Comparison of ENCODE assay signal across 13 cellular contexts in the genomic region with DNA sequence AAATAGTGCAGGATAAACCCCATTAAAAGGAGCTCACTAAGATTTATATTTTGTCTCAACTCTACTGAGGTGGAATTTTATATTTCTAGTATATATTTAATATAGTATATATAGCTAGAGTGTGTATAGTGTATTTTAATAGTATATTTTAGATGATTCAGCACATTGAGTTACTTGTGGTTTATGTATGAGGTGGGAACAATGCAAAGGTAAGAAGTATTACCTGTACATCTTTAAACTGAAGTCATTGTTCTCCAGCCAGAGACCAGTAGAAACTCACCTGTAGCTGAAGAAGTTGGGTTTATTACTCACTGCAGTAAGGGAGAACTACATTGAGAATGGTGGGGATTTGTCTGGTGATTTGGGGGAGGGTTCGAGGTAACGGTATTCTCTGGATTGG. TPM values are rescaled to one million over a fixed set of nuclear protein-coding genes. Genes with fewer than 3 reads are reported as not detected.
DNase-seq lines count a peak whose midpoint lies in the region; ATAC-seq, FAIRE-seq and TF ChIP-seq lines count a peak whose summit lies in the region.
"Had no signal": no experiment of that assay in that cellular context is flagged by ENCODE, and none has a peak within 500 bp of the region (broad histone marks: within the 10 kb centered on the region; RNA-seq: fewer than 3 reads in every experiment).

No MANE protein-coding gene starts in this region.

- H3K9me3 ChIP-seq in PC-9 (ENCODE audit: insufficient read depth, low read depth) (no peaks in the 10 kb centered on the region), HepG2 (ENCODE audit: low read length) (no peaks in the 10 kb centered on the region)
- H3K9me3 ChIP-seq: BLaER1, HAP-1 had no signal

- H3K4me1 ChIP-seq in PC-9 (replicated peaks; ENCODE audit: insufficient read depth) (no peaks in the 10 kb centered on the region), HepG2 (ENCODE audit: insufficient read depth, low read length) (no peaks in the 10 kb centered on the region)
- H3K4me1 ChIP-seq: BLaER1 had no signal

- H3K9ac ChIP-seq in HepG2 (ENCODE audit: insufficient read depth, low read depth, low read length) = no peak overlapping the region
- H3K9ac ChIP-seq: BLaER1 had no signal

- in situ Hi-C loops in HepG2 (cut with HindIII; ENCODE audit: extremely low pct_ligation_motif_present, low pct_unique_long_range_greater_than_20kb) = no loop called here

- no peak overlapping the region for H3K4me3 ChIP-seq in PC-9
- no peak overlapping the region for H3K4me3 ChIP-seq in HepG2 (replicated peaks in 1 of 3; ENCODE audit: insufficient read depth in 1 of 3, low read depth in 2 of 3, low read length in 3 of 3)
- H3K4me3 ChIP-seq: BLaER1, HAP-1 had no signal

- no peaks in the 10 kb centered on the region for H3K27me3 Mint-ChIP-seq in T-helper 2 cell treated with Interferon-gamma antibody and Interleukin-4, amounts not matched to agents 5 μg/mL and 100 μg/mL, for 36 hours (ENCODE audit: low read depth)
- H3K27me3 Mint-ChIP-seq in progenitor cell of endocrine pancreas = no peaks in the 10 kb centered on the region

- TF ChIP-seq RAD21 in HepG2 (CRISPR knock-in tag; IDR thresholded peaks at IDR 0.05) = no peak

- H3F3A ChIP-seq in PC-9 (ENCODE audit: insufficient read depth, low read depth) = peaks cover 7% of the 10 kb centered on the region; the same call in 1 of the 2 replicates

- H3K27ac Mint-ChIP-seq in T-helper 2 cell treated with Interferon-gamma antibody and Interleukin-4, amounts not matched to agents 5 μg/mL and 100 μg/mL, for 36 hours = peak overlapping the region; percentile 1
- H3K27ac Mint-ChIP-seq in progenitor cell of endocrine pancreas = peak overlapping the region; percentile 49

- WGBS in HepG2 (ENCODE audit: low lambda C conversion rate) = 100% methylated on average over 2 of the region's 2 CpGs

- peaks cover 75% of the 10 kb centered on the region for H3K79me2 ChIP-seq in PC-9 (ENCODE audit: low read depth)
- peaks cover 44% of the 10 kb centered on the region for H3K79me2 ChIP-seq in HepG2 (ENCODE audit: insufficient read depth, low read length)

- H3K4me3 Mint-ChIP-seq in T-helper 2 cell treated with Interferon-gamma antibody and Interleukin-4, amounts not matched to agents 5 μg/mL and 100 μg/mL, for 36 hours = no peak overlapping the region
- H3K4me3 Mint-ChIP-seq in progenitor cell of endocrine pancreas (ENCODE audit: low read depth) = no peak overlapping the region

- TF ChIP-seq CTCF in PC-9 (conservative IDR thresholded peaks at IDR 0.05) = no peak
- TF ChIP-seq CTCF in HepG2 (CRISPR knock-in tag; IDR thresholded peaks at IDR 0.05) = no peak
- no peak for TF ChIP-seq CTCF in progenitor cell of endocrine pancreas (IDR thresholded peaks at IDR 0.05; ENCODE audit: unreplicated experiment)
- no peak for TF ChIP-seq CTCF in omental fat pad (IDR thresholded peaks at IDR 0.05)

- peaks cover 20% of the 10 kb centered on the region for H3K36me3 Mint-ChIP-seq in T-helper 2 cell treated with Interferon-gamma antibody and Interleukin-4, amounts not matched to agents 5 μg/mL and 100 μg/mL, for 36 hours (ENCODE audit: low read depth)
- H3K36me3 Mint-ChIP-seq in progenitor cell of endocrine pancreas (ENCODE audit: insufficient read depth) = peaks cover 16% of the 10 kb centered on the region

- peaks cover 21% of the 10 kb centered on the region for H3K4me1 Mint-ChIP-seq in T-helper 2 cell treated with Interferon-gamma antibody and Interleukin-4, amounts not matched to agents 5 μg/mL and 100 μg/mL, for 36 hours (ENCODE audit: low read depth)
- peaks cover 18% of the 10 kb centered on the region for H3K4me1 Mint-ChIP-seq in progenitor cell of endocrine pancreas (ENCODE audit: low read depth)

- FAIRE-seq in HepG2 (lab: Jason Lieb, UNC) = no peak

- ATAC-seq in HepG2 (no peak), omental fat pad (ENCODE audit: low FRiP score) (no peak), HG02885 (IDR thresholded peaks at IDR 0.05; ENCODE audit: poor library complexity, unreplicated experiment) (no peak)

- no peaks in the 10 kb centered on the region for H3K9me3 Mint-ChIP-seq in T-helper 2 cell treated with Interferon-gamma antibody and Interleukin-4, amounts not matched to agents 5 μg/mL and 100 μg/mL, for 36 hours
- H3K9me3 Mint-ChIP-seq in progenitor cell of endocrine pancreas (ENCODE audit: low read depth) = no peaks in the 10 kb centered on the region

- no peak for TF ChIP-seq EP300 in HepG2 (IDR thresholded peaks at IDR 0.05; ENCODE audit: low read depth in 2 of 2, low read length in 2 of 2)
- TF ChIP-seq EP300 in HepG2 (CRISPR knock-in tag; IDR thresholded peaks at IDR 0.05; ENCODE audit: borderline replicate concordance) = no peak

- H4K20me1 ChIP-seq in PC-9 (ENCODE audit: insufficient read depth) = peaks cover 20% of the 10 kb centered on the region
- peaks cover 3% of the 10 kb centered on the region for H4K20me1 ChIP-seq in HepG2 (ENCODE audit: insufficient read depth, low read length)

- CTCF ChIA-PET in PC-9 (lab: Charles Lee) (no interaction called here), HepG2 (lab: Yijun Ruan, JAX; ENCODE audit: low intra/inter-chr PET ratio, low total read pairs) (no interaction called here)

- no peaks in the 10 kb centered on the region for H3K27me3 ChIP-seq in PC-9 (ENCODE audit: insufficient read depth, low read depth)
- H3K27me3 ChIP-seq in HepG2 (ENCODE audit: control insufficient read depth in 1 of 2, insufficient read depth in 2 of 2, low read length in 2 of 2) = no peaks in the 10 kb centered on the region
- H3K27me3 ChIP-seq: BLaER1 had no signal

- peaks cover 14% of the 10 kb centered on the region; the same call in 1 of the 2 replicates for H3K36me3 ChIP-seq in PC-9 (ENCODE audit: low read depth)
- H3K36me3 ChIP-seq in HepG2 (replicated peaks in 1 of 2; ENCODE audit: control insufficient read depth in 1 of 2, insufficient read depth in 2 of 2, low read length in 2 of 2) = peaks cover 3 to 5% of the 10 kb centered on the region in 2 experiments; a peak in 3 of 5 replicates

- H3K4me2 ChIP-seq in PC-9 = no peak overlapping the region
- H3K4me2 ChIP-seq in HepG2 (ENCODE audit: low read depth, low read length) = no peak overlapping the region
- H3K4me2 ChIP-seq: BLaER1 had no signal

- BruUV-seq in PC-9 (replicated peaks; lab: Mats Ljungman, UMichigan) (no TSS peak), HepG2 (replicated peaks; lab: Mats Ljungman, UMichigan) (no TSS peak)

- no peak for DNase-seq in T-helper 2 cell treated with Interferon-gamma antibody and Interleukin-4, amounts not matched to agents 5 μg/mL and 100 μg/mL, for 36 hours (ENCODE audit: low spot score)
- DNase-seq in T-helper 2 cell = no peak
- DNase-seq in PC-9 = no peak
- no peak for DNase-seq in HepG2 (ENCODE audit: low spot score)
- DNase-seq in progenitor cell of endocrine pancreas (ENCODE audit: low spot score, unreplicated experiment) = no peak
- DNase-seq in medulla oblongata (ENCODE audit: extremely low spot score) = no peak
- DNase-seq in omental fat pad (ENCODE audit: low spot score) = no peak
- DNase-seq: NCI-H187, NCI-H774 had no signal

- intact Hi-C loops in PC-9 (cut with micrococcal nuclease; ENCODE audit: unreplicated experiment) (no loop called here), HepG2 (cut with micrococcal nuclease; ENCODE audit: unreplicated experiment) (no loop called here)

- H2AFZ ChIP-seq in PC-9 (no peak overlapping the region), HepG2 (ENCODE audit: low read length) (no peak overlapping the region)

- H3K27ac ChIP-seq in PC-9 = 0 out of 2 replicates have a peak overlapping the region, but pooled peaks have one; percentile 9
- H3K27ac ChIP-seq in HepG2 (ENCODE audit: extremely low read length, insufficient read depth, low read length) = no peak overlapping the region
- H3K27ac ChIP-seq: 22Rv1, BLaER1 had no signal

- H3K9me2 ChIP-seq in PC-9 (ENCODE audit: insufficient read depth) = no peaks in the 10 kb centered on the region

- POLR2A ChIA-PET in PC-9 (lab: Charles Lee; ENCODE audit: unreplicated experiment) = interaction anchor here (0.5 kb wide), 1 partner anchor 44 kb away, joined by 8 read pairs; no protein-coding TSS in a partner anchor
- POLR2A ChIA-PET in HepG2 (lab: Yijun Ruan, JAX) = interaction anchor here (2.3 kb wide), 1 partner anchor 16 kb away, joined by 8 read pairs; a partner anchor contains a TSS

- TF ChIP-seq POLR2A in HepG2 (IDR thresholded peaks at IDR 0.05; ENCODE audit: insufficient read depth in 1 of 2, low read depth in 2 of 2, low read length in 2 of 2) = no peak

TF ChIP-seq in HepG2, 621 proteins besides CTCF, POLR2A, EP300 and RAD21:
- TF ChIP-seq CBX2 (IDR thresholded peaks at IDR 0.05; ENCODE audit: low read depth, low read length) (no peak), CBX2 (CRISPR knock-in tag; IDR thresholded peaks at IDR 0.05; ENCODE audit: low read depth) (no peak), MAFF (IDR thresholded peaks at IDR 0.05; ENCODE audit: low read depth, low read length) (peak; percentile 52), MAFK (conservative IDR thresholded peaks at IDR 0.05 in 1 of 2, IDR thresholded peaks at IDR 0.05 in 1 of 2; ENCODE audit: low read length in 2 of 2) (peak; percentile 32 to 76; a peak in 3 of 4 replicates)

RNA-seq across cellular contexts. Expression of a gene that starts 15.9 kb away (rescaled TPM):
- 64.0 and 87.9 TPM in 2 replicates for total RNA-seq in PC-9 (2021)
- 43.9 and 55.7 TPM in 2 replicates for total RNA-seq in HepG2 (2016; rRNA removed; fragmentation: Illumina TruSeq; extraction: Trizol)
- total RNA-seq in HepG2 (2016; cell fraction: cytosol; rRNA removed; fragmentation: Illumina TruSeq; extraction: Trizol; ENCODE audit: low read depth) = 23.5 and 25.2 TPM in 2 replicates
- total RNA-seq in HepG2 (2016; cell fraction: insoluble cytoplasmic fraction; rRNA removed; fragmentation: Illumina TruSeq; extraction: Trizol) = 35.8 and 56.9 TPM in 2 replicates
- 13.3 and 14.5 TPM in 2 replicates for total RNA-seq in HepG2 (2016; cell fraction: membrane; rRNA removed; fragmentation: Illumina TruSeq; extraction: Trizol)
- 69.6 and 81.1 TPM in 2 replicates for total RNA-seq in HepG2 (2016; cell fraction: nucleus; rRNA removed; fragmentation: Illumina TruSeq; extraction: Trizol)
- 13.7 and 14.4 TPM in 2 replicates for polyA plus RNA-seq in HepG2 (2011; rRNA removed)
- 7.5 and 9.8 TPM in 2 replicates for polyA plus RNA-seq in HepG2 (2011; cell fraction: cytosol; rRNA removed)
- polyA plus RNA-seq in HepG2 (2011; cell fraction: nucleus; rRNA removed) = 31.0 and 39.2 TPM in 2 replicates
- polyA plus RNA-seq in HepG2 (2012) = 23.5 and 23.7 TPM in 2 replicates
- polyA plus RNA-seq in HepG2 (2016; cell fraction: cytosol; fragmentation: Illumina TruSeq; extraction: Trizol; ENCODE audit: low read depth) = 0.94 TPM in 2 replicates
- 18.1 and 22.3 TPM in 2 replicates for polyA plus RNA-seq in HepG2 (2016; cell fraction: insoluble cytoplasmic fraction; fragmentation: Illumina TruSeq; extraction: Trizol; ENCODE audit: low read depth)
- polyA plus RNA-seq in HepG2 (2016; cell fraction: membrane; fragmentation: Illumina TruSeq; extraction: Trizol; ENCODE audit: low read depth) = 1.8 and 2.3 TPM in 2 replicates
- polyA plus RNA-seq in HepG2 (2016; cell fraction: nucleus; fragmentation: Illumina TruSeq; extraction: Trizol; ENCODE audit: insufficient read depth, low read depth) = 57.9 and 62.1 TPM in 2 replicates
- 72.9 and 104 TPM in 2 replicates for polyA minus RNA-seq in HepG2 (2011; rRNA and poly(A)+ RNA removed; ENCODE audit: low replicate concordance)
- polyA minus RNA-seq in HepG2 (2011; cell fraction: cytosol; rRNA and poly(A)+ RNA removed) = 53.1 and 57.3 TPM in 2 replicates
- polyA minus RNA-seq in HepG2 (2011; cell fraction: nucleus; rRNA and poly(A)+ RNA removed) = 188 and 199 TPM in 2 replicates
- total RNA-seq in progenitor cell of endocrine pancreas = 285 and 295 TPM in 2 replicates
- 10 to 100 TPM; 26.1 to 41.3 (median 36.8) TPM for total RNA-seq in omental fat pad
